Comparison of ENCODE assay signal across 8 cellular contexts in the genomic region with DNA sequence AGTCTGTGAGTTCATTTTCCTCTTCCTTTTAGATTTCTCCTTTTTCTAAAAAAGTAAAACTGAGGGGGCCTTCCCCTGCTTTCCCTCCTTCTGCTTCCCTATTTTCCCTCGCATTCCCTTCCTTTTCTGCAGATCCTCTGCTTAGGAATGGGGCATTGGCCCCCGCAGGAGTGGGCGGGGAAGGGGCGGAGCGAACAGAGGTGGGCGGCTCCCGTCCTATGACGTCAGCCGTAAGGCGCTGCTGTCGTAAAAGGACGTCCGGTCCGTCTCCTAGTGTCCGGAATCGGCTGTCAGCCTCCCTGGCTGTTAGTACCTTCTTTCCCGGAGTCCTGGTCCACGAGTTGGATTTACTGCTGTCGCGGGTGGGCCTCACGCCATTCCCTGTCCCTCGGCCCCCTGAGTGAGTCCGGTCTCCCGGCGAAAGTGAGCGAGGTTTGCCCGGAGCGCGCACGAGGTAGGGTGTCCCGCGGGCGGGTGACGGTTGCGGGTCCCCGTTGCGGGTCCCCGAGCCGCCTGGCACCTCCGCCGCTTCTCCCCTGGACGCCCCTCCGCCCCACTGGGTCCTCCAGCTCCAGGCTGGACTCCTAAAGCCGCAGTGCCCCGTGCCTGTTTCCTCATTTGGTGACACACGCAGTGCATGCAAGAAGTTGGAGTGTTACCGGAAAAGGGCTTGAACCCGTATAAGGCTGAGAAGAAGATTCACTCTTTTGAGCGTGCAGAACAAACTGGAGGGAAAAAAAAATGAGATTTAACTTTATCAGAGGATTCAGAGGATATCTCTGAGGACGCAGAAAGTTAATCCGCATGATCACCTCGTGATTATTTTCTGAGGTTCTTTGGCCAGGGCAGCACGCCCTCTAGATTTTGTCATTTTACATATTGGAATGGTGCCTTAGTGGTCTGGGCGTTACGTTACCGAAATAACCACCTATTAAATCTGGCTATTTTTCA. TPM values are rescaled to one million over a fixed set of nuclear protein-coding genes. Genes with fewer than 3 reads are reported as not detected.
DNase-seq lines count a peak whose midpoint lies in the region; ATAC-seq and TF ChIP-seq lines count a peak whose summit lies in the region.

Gene ZNF330, plus strand, starts transcription at position 241 of the 951 bp plus-strand sequence. CDS start 1,477 bp downstream, outside the sequence.

- TF ChIP-seq CTCF in DND-41 (IDR thresholded peaks at IDR 0.05; ENCODE audit: borderline replicate concordance, extremely low read depth, low read length, poor library complexity, severe bottlenecking), result peak; percentile 43

- H3K9me3 Mint-ChIP-seq in IgD-negative memory B cell (no peaks in the 10 kb centered on the region), naive B cell (no peaks in the 10 kb centered on the region)
- no peaks in the 10 kb centered on the region for H3K9me3 Mint-ChIP-seq in stimulated activated memory B cell treated with anti-CD40 and anti-IgM and Interleukin-4, amounts not matched to agents 10 μg/mL and 1 μg/mL and 100 μg/mL, for 72 hours

- H3K27me3 Mint-ChIP-seq in IgD-negative memory B cell (peaks cover 2% of the 10 kb centered on the region), naive B cell (peaks cover 3 to 17% (median 7%) of the 10 kb centered on the region in 3 donors)
- H3K27me3 Mint-ChIP-seq in stimulated activated memory B cell treated with anti-CD40 and anti-IgM and Interleukin-4, amounts not matched to agents 10 μg/mL and 1 μg/mL and 100 μg/mL, for 72 hours, result no peaks in the 10 kb centered on the region

- H3K79me2 ChIP-seq in DND-41 (ENCODE audit: insufficient read depth, low read length), result peaks cover 40% of the 10 kb centered on the region

- H3K36me3 Mint-ChIP-seq in IgD-negative memory B cell, result peaks cover 3% of the 10 kb centered on the region
- peaks cover 9 to 11% of the 10 kb centered on the region in 2 donors for H3K36me3 Mint-ChIP-seq in naive B cell
- peaks cover 20% of the 10 kb centered on the region for H3K36me3 Mint-ChIP-seq in stimulated activated memory B cell treated with anti-CD40 and anti-IgM and Interleukin-4, amounts not matched to agents 10 μg/mL and 1 μg/mL and 100 μg/mL, for 72 hours

- no peaks in the 10 kb centered on the region for H3K9me3 ChIP-seq in DND-41 (ENCODE audit: insufficient read depth, low read length, severe bottlenecking)

- peak within 1 kb of the TSS; percentile 89 for H3K27ac ChIP-seq in DND-41 (ENCODE audit: low read length)

- peak within 1 kb of the TSS; percentile 68 for H3K4me2 ChIP-seq in DND-41 (ENCODE audit: insufficient read depth, low read length)

- H3K9ac ChIP-seq in DND-41 (ENCODE audit: low read depth, low read length), result peak within 1 kb of the TSS; percentile 83

- H2AFZ ChIP-seq in DND-41 (ENCODE audit: low read depth, low read length), result peak within 1 kb of the TSS; percentile 97

- ATAC-seq in DND-41 (ENCODE audit: insufficient read depth, low read depth) (peak; percentile 87), GM21529 (IDR thresholded peaks at IDR 0.05; ENCODE audit: unreplicated experiment) (peak; percentile 85), naive B cell (ENCODE audit: low read depth in 2 of 2) (peak; percentile 86 to 87)
- ATAC-seq in stimulated activated memory B cell treated with anti-CD40 and anti-IgM and Interleukin-4, amounts not matched to agents 10 μg/mL and 1 μg/mL and 100 μg/mL, for 72 hours, result peak; percentile 93

- peaks cover 13 to 28% (median 22%) of the 10 kb centered on the region in 3 donors for H3K4me1 Mint-ChIP-seq in IgD-negative memory B cell
- peaks cover 23 to 42% (median 32%) of the 10 kb centered on the region in 3 donors for H3K4me1 Mint-ChIP-seq in naive B cell
- H3K4me1 Mint-ChIP-seq in stimulated activated memory B cell treated with anti-CD40 and anti-IgM and Interleukin-4, amounts not matched to agents 10 μg/mL and 1 μg/mL and 100 μg/mL, for 72 hours, result peaks cover 34% of the 10 kb centered on the region

- peak within 1 kb of the TSS; percentile 57 to 88 for H3K4me3 ChIP-seq in DND-41 (ENCODE audit: low read depth in 1 of 2, low read length in 2 of 2)

- peaks cover 37% of the 10 kb centered on the region for H3K36me3 ChIP-seq in DND-41 (ENCODE audit: insufficient read depth, low read length)

- H3K4me3 Mint-ChIP-seq in IgD-negative memory B cell (peak within 1 kb of the TSS; percentile 97 to 99 (median 98)), naive B cell (peak within 1 kb of the TSS; percentile 94 to 99 (median 97))
- peak within 1 kb of the TSS; percentile 89 for H3K4me3 Mint-ChIP-seq in stimulated activated memory B cell treated with anti-CD40 and anti-IgM and Interleukin-4, amounts not matched to agents 10 μg/mL and 1 μg/mL and 100 μg/mL, for 72 hours

- H3K27ac Mint-ChIP-seq in IgD-negative memory B cell (peak within 1 kb of the TSS; percentile 96 to 98 (median 98)), naive B cell (peak within 1 kb of the TSS; percentile 95 to 99 (median 98))
- peak within 1 kb of the TSS; percentile 95 for H3K27ac Mint-ChIP-seq in stimulated activated memory B cell treated with anti-CD40 and anti-IgM and Interleukin-4, amounts not matched to agents 10 μg/mL and 1 μg/mL and 100 μg/mL, for 72 hours

- no peaks in the 10 kb centered on the region for H3K27me3 ChIP-seq in DND-41 (ENCODE audit: insufficient read depth, low read length, poor library complexity)

- H3K4me1 ChIP-seq in DND-41 (ENCODE audit: insufficient read depth, low read length), result peaks cover 27% of the 10 kb centered on the region

- DNase-seq in DND-41 (peak; percentile 87), RKO (ENCODE audit: low spot score) (peak; percentile 85), fibroblast of gingiva (ENCODE audit: low read depth) (peak; percentile 92), naive B cell (peak; percentile 87)
- peak; percentile 79 to 81 for DNase-seq in activated T-helper 1 cell treated with anti-CD3 and anti-CD28 coated beads, Interleukin-2, amount 50 U/mL, for 16 hours (ENCODE audit: low read depth in 1 of 2, low spot score in 1 of 2)

- peaks cover 5% of the 10 kb centered on the region; the same call in 1 of the 2 replicates for H4K20me1 ChIP-seq in DND-41 (ENCODE audit: insufficient read depth, low read length)

RNA-seq across cellular contexts. Expression of gene ZNF330, which starts in this region (rescaled TPM):
- polyA plus RNA-seq in IgD-negative memory B cell (32.4 TPM), naive B cell (ENCODE audit: low read depth in 6 of 6) (10 to 100 TPM; 22.7 to 34.0 (median 30.0) TPM)

Comparison
In these comparisons a context has a peak if more than half of its experiments do, and no peak if none do; other contexts are left out.
1. Peak in every context shown above with its lines: DNase-seq, ATAC-seq, H3K4me3 ChIP-seq and H3K27ac ChIP-seq.